26 cellular contexts compared by ENCODE assay signal in the genomic region with DNA sequence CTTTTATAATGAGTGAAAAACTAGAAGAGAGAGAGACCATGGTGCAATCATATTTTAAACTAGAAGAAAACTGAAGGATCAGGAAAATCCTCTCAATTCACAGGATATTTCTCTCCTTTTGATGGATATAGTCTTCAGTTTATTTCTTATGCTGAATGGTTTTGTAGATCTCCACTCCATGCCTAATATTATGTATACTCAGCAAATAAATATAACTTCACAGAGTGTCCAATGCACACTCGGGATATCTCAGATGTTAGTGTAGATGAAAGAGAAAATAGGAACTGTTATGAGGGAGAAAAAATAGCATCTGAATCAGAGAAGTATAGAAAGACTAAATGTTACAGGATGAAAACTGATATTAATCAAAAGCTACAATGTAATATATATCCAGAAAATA.
"Had no signal": no experiment of that assay in that cellular context is flagged by ENCODE, and none has a peak within 500 bp of the region (broad histone marks: within the 10 kb centered on the region; RNA-seq: fewer than 3 reads in every experiment).

No MANE protein-coding gene starts in this region.

- H3K36me3 ChIP-seq: esophagus squamous epithelium, gastrocnemius medialis, heart right ventricle, left lung, lower lobe of right lung had no signal

- ATAC-seq: esophagus mucosa, gastrocnemius medialis, heart right ventricle, left cardiac atrium, left lung, left ventricle myocardium superior, lower lobe of right lung had no signal

- FAIRE-seq: colon, endometrium, islet of Langerhans, keratinocyte had no signal

- H3K4me1 ChIP-seq: esophagus squamous epithelium, gastrocnemius medialis, heart right ventricle, left lung, lower lobe of right lung had no signal

- H3K27me3 ChIP-seq: esophagus squamous epithelium, gastrocnemius medialis, heart right ventricle, left lung had no signal

- H3K4me3 ChIP-seq: coronary artery, dorsolateral prefrontal cortex, esophagus squamous epithelium, gastrocnemius medialis, heart right ventricle, left lung, lower lobe of right lung had no signal

- H3K27ac ChIP-seq: coronary artery, dorsolateral prefrontal cortex, epithelial cell of prostate, esophagus squamous epithelium, gastrocnemius medialis, heart right ventricle, left lung, lower lobe of right lung had no signal

- DNase-seq: dermis blood vessel endothelial cell; dorsolateral prefrontal cortex; effector CD4-positive, alpha-beta T cell; effector memory CD4-positive, alpha-beta T cell; erythroblast; esophagus squamous epithelium; foreskin fibroblast; foreskin melanocyte; gastrocnemius medialis; glutamatergic neuron; head of caudate nucleus; heart right ventricle; hippocampal formation; left cardiac atrium; left lung; left ventricle myocardium superior; lower lobe of right lung; mesendoderm; midbrain had no signal

- H3K9me3 ChIP-seq: esophagus squamous epithelium, gastrocnemius medialis, lower lobe of right lung had no signal
